5 cellular contexts compared by ENCODE assay signal in the genomic region with DNA sequence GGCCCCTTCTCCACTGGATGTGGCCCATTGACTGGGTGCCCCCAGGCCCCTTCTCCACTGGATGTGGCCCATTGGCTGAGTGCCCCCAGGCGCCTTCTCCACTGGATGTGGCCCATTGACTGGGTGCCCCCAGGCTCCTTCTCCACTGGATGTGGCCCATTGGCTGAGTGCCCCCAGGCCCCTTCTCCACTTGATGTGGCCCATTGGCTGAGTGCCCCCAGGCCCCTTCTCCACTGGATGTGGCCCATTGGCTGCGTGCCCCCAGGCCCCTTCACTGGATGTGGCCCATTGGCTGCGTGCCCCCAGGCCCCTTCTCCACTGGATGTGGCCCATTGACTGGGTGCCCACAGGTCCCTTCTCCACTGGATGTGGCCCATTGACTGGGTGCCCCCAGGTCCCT. TPM values are rescaled to one million over a fixed set of nuclear protein-coding genes. Genes with fewer than 3 reads are reported as not detected.
DNase-seq lines count a peak whose midpoint lies in the region; ATAC-seq and TF ChIP-seq lines count a peak whose summit lies in the region.
"Not testable (repeated sequence)": the region's sequence is repeated elsewhere in the genome, so short reads cannot be mapped to it uniquely, and the experiment has no call there.

No MANE protein-coding gene starts in this region.

- H3K4me1 ChIP-seq in BLaER1 (peaks cover 85% of the 10 kb centered on the region), Karpas-422 (ENCODE audit: low read length) (peaks cover 58% of the 10 kb centered on the region), spleen (peaks cover 0 to 42% (median 31%) of the 10 kb centered on the region in 6 donors)
- H3K4me1 ChIP-seq in right cardiac atrium (ENCODE audit: control insufficient read depth, insufficient read depth, low read length); mucosa of descending colon (ENCODE audit: low read depth): not testable (repeated sequence)

- H3K27ac ChIP-seq in BLaER1, result peak overlapping the region; percentile 91
- H3K27ac ChIP-seq in Karpas-422 (ENCODE audit: low read length), result peak overlapping the region; percentile 85; the same call in 1 of the 2 replicates
- H3K27ac ChIP-seq in right cardiac atrium (ENCODE audit: low read length); spleen: not testable (repeated sequence)

- H3K79me2 ChIP-seq in Karpas-422 (ENCODE audit: low read length), result not testable (repeated sequence)

- not testable (repeated sequence) for H4K20me1 ChIP-seq in BLaER1; Karpas-422 (ENCODE audit: insufficient read depth, low read depth, low read length)

- WGBS in right cardiac atrium, result over 99% methylated on average over 3 of the region's 3 CpGs
- 94 to 100% (median 97%) methylated on average over 2 to 3 of the region's 3 CpGs for WGBS in spleen, 5 donors

- ATAC-seq in right cardiac atrium, mucosa of descending colon: not testable (repeated sequence)

- H3K36me3 ChIP-seq in BLaER1; Karpas-422 (ENCODE audit: insufficient read depth, low read length); mucosa of descending colon (ENCODE audit: low read depth); spleen: not testable (repeated sequence)

- not testable (repeated sequence) for H3K9me2 ChIP-seq in Karpas-422 (replicated peaks; ENCODE audit: insufficient read depth, low read length)

- intact Hi-C loops in right cardiac atrium (cut with DNase I); mucosa of descending colon (cut with DNase I, micrococcal nuclease); spleen (cut with DNase I; ENCODE audit: low total_unique reads): not testable (repeated sequence)

- H3K9me3 ChIP-seq in BLaER1; Karpas-422 (ENCODE audit: low read length); right cardiac atrium (ENCODE audit: control insufficient read depth, low read length); mucosa of descending colon; spleen: not testable (repeated sequence)

- not testable (repeated sequence) for TF ChIP-seq CTCF in mucosa of descending colon (IDR thresholded peaks at IDR 0.05); spleen (IDR thresholded peaks at IDR 0.05 in 8 of 11, conservative IDR thresholded peaks at IDR 0.05 in 3 of 11)

- not testable (repeated sequence) for DNase-seq in Karpas-422
- peak in 2 of 3 donors; percentile 10 to 35 for DNase-seq in right cardiac atrium
- DNase-seq in mucosa of descending colon, result peak in 2 of 3 donors; percentile 24 to 29
- DNase-seq in spleen, result peak; percentile 66

- H3K9ac ChIP-seq in BLaER1; Karpas-422 (ENCODE audit: low read length): not testable (repeated sequence)

- H3K27me3 ChIP-seq in BLaER1; Karpas-422 (ENCODE audit: low read length); right cardiac atrium (ENCODE audit: control insufficient read depth, insufficient read depth); spleen (replicated peaks in 1 of 7): not testable (repeated sequence)

- H2AFZ ChIP-seq in Karpas-422 (ENCODE audit: low read length), result not testable (repeated sequence)

- H3K4me3 ChIP-seq in BLaER1; Karpas-422 (ENCODE audit: low read length); right cardiac atrium (ENCODE audit: low read length); mucosa of descending colon; spleen: not testable (repeated sequence)

- H3K4me2 ChIP-seq in BLaER1, result peak overlapping the region; percentile 85
- not testable (repeated sequence) for H3K4me2 ChIP-seq in Karpas-422 (ENCODE audit: low read depth, low read length, poor library complexity, severe bottlenecking)

- not testable (repeated sequence) for TF ChIP-seq POLR2A in spleen (IDR thresholded peaks at IDR 0.05)

RNA-seq across cellular contexts. Expression of a gene that starts 39.1 kb away (rescaled TPM):
- 1.4 and 3.7 TPM in 2 replicates for total RNA-seq in Karpas-422 (2014; rRNA removed; shearing (Covaris generic); ENCODE audit: low replicate concordance)
- total RNA-seq in right cardiac atrium (10 to 100 TPM in 2 of 4 donors, 1 to 10 TPM in 2; 7.0 to 10.6 (median 9.6) TPM), mucosa of descending colon (10 to 100 TPM; 37.7 to 55.6 (median 41.7) TPM), spleen (10 to 100 TPM; 24.8 to 41.7 (median 28.1) TPM)
- polyA plus RNA-seq in right cardiac atrium (9.1 TPM), spleen (10 to 100 TPM; 22.5 to 50.0 (median 27.8) TPM)
